In genomic region chr9:114047717-114048116, GRCh38 we compare ENCODE assay signal across 11 cellular contexts. TPM values are rescaled to one million over a fixed set of nuclear protein-coding genes. Genes with fewer than 3 reads are reported as not detected.
DNase-seq lines count a peak whose midpoint lies in the region; ATAC-seq and TF ChIP-seq lines count a peak whose summit lies in the region.
"Had no signal": no experiment of that assay in that cellular context is flagged by ENCODE, and none has a peak within 500 bp of the region (broad histone marks: within the 10 kb centered on the region; RNA-seq: fewer than 3 reads in every experiment).

No MANE protein-coding gene starts in this region.

- no peak overlapping the region for H3K4me3 ChIP-seq in uterus

- H3K4me1 ChIP-seq in uterus, result no peaks in the 10 kb centered on the region

- H3K36me3 Mint-ChIP-seq in glutamatergic neuron (ENCODE audit: unreplicated experiment) (peaks cover 5% of the 10 kb centered on the region), type B pancreatic cell (peaks cover 53% of the 10 kb centered on the region)
- H3K36me3 Mint-ChIP-seq in natural killer cell treated with Interleukin-12 subunit alpha and Interleukin-12 subunit beta and Interleukin-15 and Interleukin-18, amount 100 ng/mL, for 72 hours, result no peaks in the 10 kb centered on the region

- peaks cover 0 to 16% of the 10 kb centered on the region in 2 donors for H3K9me3 ChIP-seq in uterus

- no peaks in the 10 kb centered on the region for H3K27me3 ChIP-seq in uterus

- no peak overlapping the region for H3K4me3 Mint-ChIP-seq in glutamatergic neuron (ENCODE audit: unreplicated experiment)
- no peak overlapping the region for H3K4me3 Mint-ChIP-seq in type B pancreatic cell
- no peak overlapping the region for H3K4me3 Mint-ChIP-seq in natural killer cell treated with Interleukin-12 subunit alpha and Interleukin-12 subunit beta and Interleukin-15 and Interleukin-18, amount 100 ng/mL, for 72 hours
- H3K4me3 Mint-ChIP-seq: CD8-positive, alpha-beta T cell; IgD-negative memory B cell had no signal

- H3K4me1 Mint-ChIP-seq in glutamatergic neuron (ENCODE audit: low read depth, unreplicated experiment) (no peaks in the 10 kb centered on the region), type B pancreatic cell (ENCODE audit: unreplicated experiment) (no peaks in the 10 kb centered on the region)
- H3K4me1 Mint-ChIP-seq in natural killer cell treated with Interleukin-12 subunit alpha and Interleukin-12 subunit beta and Interleukin-15 and Interleukin-18, amount 100 ng/mL, for 72 hours (ENCODE audit: low read depth in 2 of 2), result no peaks in the 10 kb centered on the region

- in situ Hi-C loops in SK-MEL-5 (cut with HindIII; ENCODE audit: low pct_unique_long_range_greater_than_20kb, low sequenced_read_pairs), result no loop called here

- DNase-seq in activated effector memory CD4-positive, alpha-beta T cell treated with anti-CD3 and anti-CD28 coated beads, Interleukin-2, amount 50 U/mL, for 16 hours, result peak; percentile 30
- no peak for DNase-seq in activated effector memory CD4-positive, alpha-beta T cell treated with Interleukin-2 at 50 U/mL for 16 hours
- DNase-seq in SK-MEL-5 (ENCODE audit: low read depth, low spot score), result peak; percentile 64
- no peak for DNase-seq in glutamatergic neuron
- peak; percentile 59 for DNase-seq in type B pancreatic cell (ENCODE audit: extremely low spot score, unreplicated experiment)
- no peak for DNase-seq in natural killer cell treated with Interleukin-12 subunit alpha and Interleukin-12 subunit beta and Interleukin-15 and Interleukin-18, amount 100 ng/mL, for 72 hours (ENCODE audit: low spot score)
- DNase-seq in uterus, result no peak
- DNase-seq: activated CD4-positive, CD25-positive, alpha-beta regulatory T cell treated with anti-CD3 and anti-CD28 coated beads, Interleukin-2, amount 50 U/mL, for 72 hours; CD8-positive, alpha-beta T cell had no signal

- no peaks in the 10 kb centered on the region for H3K36me3 ChIP-seq in uterus

- H3K9me3 Mint-ChIP-seq in glutamatergic neuron (ENCODE audit: unreplicated experiment) (peaks cover 3% of the 10 kb centered on the region), type B pancreatic cell (no peaks in the 10 kb centered on the region)
- no peaks in the 10 kb centered on the region for H3K9me3 Mint-ChIP-seq in natural killer cell treated with Interleukin-12 subunit alpha and Interleukin-12 subunit beta and Interleukin-15 and Interleukin-18, amount 100 ng/mL, for 72 hours
- H3K9me3 Mint-ChIP-seq: CD8-positive, alpha-beta T cell; IgD-negative memory B cell had no signal

- no peak for TF ChIP-seq POLR2A in uterus (IDR thresholded peaks at IDR 0.05)

- H3K27ac Mint-ChIP-seq in glutamatergic neuron (ENCODE audit: unreplicated experiment), result peak overlapping the region; percentile 30
- H3K27ac Mint-ChIP-seq in type B pancreatic cell, result no peak overlapping the region
- no peak overlapping the region for H3K27ac Mint-ChIP-seq in natural killer cell treated with Interleukin-12 subunit alpha and Interleukin-12 subunit beta and Interleukin-15 and Interleukin-18, amount 100 ng/mL, for 72 hours
- H3K27ac Mint-ChIP-seq: CD8-positive, alpha-beta T cell; IgD-negative memory B cell had no signal

- intact Hi-C loops in uterus (cut with DNase I; ENCODE audit: low total_unique reads), result no loop called here

- no peak for TF ChIP-seq CTCF in glutamatergic neuron (IDR thresholded peaks at IDR 0.05; ENCODE audit: partially characterized antibody, unreplicated experiment)
- peak; percentile 50 for TF ChIP-seq CTCF in type B pancreatic cell (conservative IDR thresholded peaks at IDR 0.05)
- TF ChIP-seq CTCF in uterus (IDR thresholded peaks at IDR 0.05), result no peak

- H3K27me3 Mint-ChIP-seq in glutamatergic neuron (ENCODE audit: unreplicated experiment) (peaks cover 7% of the 10 kb centered on the region), type B pancreatic cell (no peaks in the 10 kb centered on the region)
- no peaks in the 10 kb centered on the region for H3K27me3 Mint-ChIP-seq in natural killer cell treated with Interleukin-12 subunit alpha and Interleukin-12 subunit beta and Interleukin-15 and Interleukin-18, amount 100 ng/mL, for 72 hours
- H3K27me3 Mint-ChIP-seq: IgD-negative memory B cell had no signal

- H3K27ac ChIP-seq in uterus, result no peak overlapping the region

- no peak for ATAC-seq in natural killer cell treated with Interleukin-12 subunit alpha and Interleukin-12 subunit beta and Interleukin-15 and Interleukin-18, amount 100 ng/mL, for 72 hours
- no peak for ATAC-seq in HG02870 (IDR thresholded peaks at IDR 0.05; ENCODE audit: unreplicated experiment)
- ATAC-seq: CD8-positive, alpha-beta T cell had no signal

RNA-seq across cellular contexts. Expression of gene AMBP, which starts 30.4 kb away (rescaled TPM):
- total RNA-seq in SK-MEL-5 (2014; rRNA removed; shearing (Covaris generic)), result not detected in 2 replicates
- polyA plus RNA-seq in SK-MEL-5 (2015; cell fraction: cytosol; rRNA removed), result 0.23 TPM in 1 of 2 replicates, not detected in the other
- not detected in 2 replicates for polyA plus RNA-seq in SK-MEL-5 (2015; cell fraction: nucleus; rRNA removed)
- total RNA-seq in glutamatergic neuron (ENCODE audit: unreplicated experiment), result 0.29 TPM
- 110 and 230 TPM in 2 replicates for total RNA-seq in type B pancreatic cell (ENCODE audit: low replicate concordance)
- total RNA-seq in natural killer cell treated with Interleukin-12 subunit alpha and Interleukin-12 subunit beta and Interleukin-15 and Interleukin-18, amount 100 ng/mL, for 72 hours, result not detected
- 1 to 10 TPM in 1 of 4 donors, not detected in 3; 1.3 TPM for total RNA-seq in uterus
- total RNA-seq: CD8-positive, alpha-beta T cell had no signal
- polyA plus RNA-seq: IgD-negative memory B cell had no signal

RNA-seq across cellular contexts. Expression of gene KIF12, which starts 51.4 kb away (rescaled TPM):
- 0.82 TPM in 1 of 2 replicates, not detected in the other for total RNA-seq in SK-MEL-5 (2014; rRNA removed; shearing (Covaris generic))
- 0.04 and 0.05 TPM in 2 replicates for polyA plus RNA-seq in SK-MEL-5 (2015; cell fraction: cytosol; rRNA removed)
- polyA plus RNA-seq in SK-MEL-5 (2015; cell fraction: nucleus; rRNA removed), result 0.18 and 3.0 TPM in 2 replicates
- total RNA-seq in glutamatergic neuron (ENCODE audit: unreplicated experiment) (0.93 TPM), type B pancreatic cell (ENCODE audit: low replicate concordance) (33.2 and 35.9 TPM in 2 replicates), uterus (1 to 10 TPM; 1.5 to 5.4 (median 2.7) TPM)
- not detected for total RNA-seq in natural killer cell treated with Interleukin-12 subunit alpha and Interleukin-12 subunit beta and Interleukin-15 and Interleukin-18, amount 100 ng/mL, for 72 hours
- total RNA-seq: CD8-positive, alpha-beta T cell had no signal
- polyA plus RNA-seq: IgD-negative memory B cell had no signal

Comparison
In these comparisons a context has a peak if more than half of its experiments do, and no peak if none do; other contexts are left out.
1. DNase-seq: peak in activated effector memory CD4-positive, alpha-beta T cell treated with anti-CD3 and anti-CD28 coated beads, Interleukin-2, amount 50 U/mL, for 16 hours (single experiment), SK-MEL-5 (single experiment) and type B pancreatic cell (single experiment); none in activated effector memory CD4-positive, alpha-beta T cell treated with Interleukin-2 at 50 U/mL for 16 hours (single experiment), glutamatergic neuron (single experiment), natural killer cell treated with Interleukin-12 subunit alpha and Interleukin-12 subunit beta and Interleukin-15 and Interleukin-18, amount 100 ng/mL, for 72 hours (single experiment) and uterus (0 of 2).
2. RNA of gene AMBP, which starts 30.4 kb away (total RNA-seq): 110 to 230 TPM in type B pancreatic cell; 0.29 TPM in glutamatergic neuron (single experiment), not detected in SK-MEL-5, not detected in natural killer cell treated with Interleukin-12 subunit alpha and Interleukin-12 subunit beta and Interleukin-15 and Interleukin-18, amount 100 ng/mL, for 72 hours and 1.3 TPM in uterus; every median in the first group is over 10 times any median in the second.